In genomic region chr11:117300301-117300700, GRCh38 we compare ENCODE assay signal across 1 cellular context.
TF ChIP-seq lines count a peak whose summit lies in the region.

No MANE protein-coding gene starts in this region.

TF ChIP-seq in K562, 482 proteins besides CTCF, POLR2A, EP300 and RAD21:
- TF ChIP-seq ZNF561 (CRISPR knock-in tag; conservative IDR thresholded peaks at IDR 0.05) (no peak), ZNF197 (CRISPR knock-in tag; IDR thresholded peaks at IDR 0.05; ENCODE audit: low read depth) (no peak), POLR2G (IDR thresholded peaks at IDR 0.05; ENCODE audit: low read depth, low read length) (0 out of 2 replicates have a peak, but pooled peaks have one; percentile 27), STAT5B (CRISPR knock-in tag; IDR thresholded peaks at IDR 0.05) (no peak), ZNF740 (CRISPR knock-in tag; IDR thresholded peaks at IDR 0.05) (peak; percentile 25; the same call in 1 of the 2 replicates), ZNF740 (tag; IDR thresholded peaks at IDR 0.05) (no peak), ZNF398 (CRISPR knock-in tag; IDR thresholded peaks at IDR 0.05) (no peak)
